Comparison of ENCODE assay signal across 28 cellular contexts in genomic region chr5:89067362-89067761, GRCh38.
"Had no signal": no experiment of that assay in that cellular context is flagged by ENCODE, and none has a peak within 500 bp of the region (broad histone marks: within the 10 kb centered on the region; RNA-seq: fewer than 3 reads in every experiment).

No MANE protein-coding gene starts in this region.

- H3K27me3 Mint-ChIP-seq: stimulated activated memory B cell treated with anti-CD40 and anti-IgM and Interleukin-4, amounts not matched to agents 10 μg/mL and 1 μg/mL and 100 μg/mL, for 72 hours; stimulated activated naive B cell treated with anti-CD40 and anti-IgM and Interleukin-4, amounts not matched to agents 10 μg/mL and 1 μg/mL and 100 μg/mL, for 72 hours; stimulated activated naive CD8-positive, alpha-beta T cell treated with anti-CD3 and anti-CD28 coated beads, Interleukin-15, amount 100 ng/mL, for 72 hours had no signal

- H3K9me3 ChIP-seq: stomach, suprapubic skin, testis, thoracic aorta, thyroid gland, tibial artery, tibial nerve, transverse colon, upper lobe of left lung, upper lobe of right lung, uterus, vagina had no signal

- ATAC-seq: stimulated activated effector memory CD8-positive, alpha-beta T cell treated with anti-CD3 and anti-CD28 coated beads, Interleukin-12 subunit alpha, Interleukin-12 subunit beta, amount 100 ng/mL, for 72 hours; stimulated activated memory B cell treated with anti-CD40 and anti-IgM and Interleukin-4, amounts not matched to agents 10 μg/mL and 1 μg/mL and 100 μg/mL, for 72 hours; stimulated activated naive B cell treated with anti-CD40 and anti-IgM and Interleukin-4, amounts not matched to agents 10 μg/mL and 1 μg/mL and 100 μg/mL, for 72 hours; stimulated activated naive CD8-positive, alpha-beta T cell treated with anti-CD3 and anti-CD28 coated beads, Interleukin-15, amount 100 ng/mL, for 72 hours; stimulated activated naive CD8-positive, alpha-beta T cell treated with anti-CD3 and anti-CD28 coated beads, Interleukin-15, Interleukin-2, amounts not matched to agents 100 U/mL and 50 U/mL, for 24 hours; upper lobe of right lung had no signal

- DNase-seq: stimulated activated CD4-positive, alpha-beta T cell treated with anti-CD3 and anti-CD28 coated beads, Interleukin-2, amount 100 ng/mL, for 48 hours; stimulated activated CD4-positive, alpha-beta T cell treated with anti-CD3 and anti-CD28 coated beads, Interleukin-4, amount 100 ng/mL, for 1 hour; stimulated activated CD4-positive, alpha-beta T cell treated with anti-CD3 and anti-CD28 coated beads, Interleukin-4, amount 100 ng/mL, for 24 hours; stimulated activated CD4-positive, alpha-beta T cell treated with anti-CD3 and anti-CD28 coated beads, Interleukin-4, amount 100 ng/mL, for 4 hours; stimulated activated CD8-positive, alpha-beta memory T cell treated with anti-CD3 and anti-CD28 coated beads, Interleukin-4, amount 100 ng/mL, for 48 hours; stimulated activated naive B cell treated with anti-CD40 and anti-IgM and Interleukin-4, amounts not matched to agents 10 μg/mL and 1 μg/mL and 100 μg/mL, for 72 hours; stimulated activated naive CD4-positive, alpha-beta T cell; stimulated activated naive CD4-positive, alpha-beta T cell treated with Interleukin-2 at 50 U/mL for 16 hours; stimulated activated naive CD8-positive, alpha-beta T cell treated with anti-CD3 and anti-CD28 coated beads, Interleukin-15, amount 100 ng/mL, for 72 hours; stimulated activated naive CD8-positive, alpha-beta T cell treated with anti-CD3 and anti-CD28 coated beads, Interleukin-15, Interleukin-2, amounts not matched to agents 100 U/mL and 50 U/mL, for 24 hours; stomach; substantia nigra; testis; thyroid gland; tibial artery; transverse colon; trophoblast cell; upper lobe of left lung; upper lobe of right lung; uterus had no signal

- H3K9me3 Mint-ChIP-seq: stimulated activated effector memory CD8-positive, alpha-beta T cell treated with anti-CD3 and anti-CD28 coated beads, Interleukin-12 subunit alpha, Interleukin-12 subunit beta, amount 100 ng/mL, for 72 hours; stimulated activated memory B cell treated with anti-CD40 and anti-IgM and Interleukin-4, amounts not matched to agents 10 μg/mL and 1 μg/mL and 100 μg/mL, for 72 hours; stimulated activated naive B cell treated with anti-CD40 and anti-IgM and Interleukin-4, amounts not matched to agents 10 μg/mL and 1 μg/mL and 100 μg/mL, for 72 hours; stimulated activated naive CD8-positive, alpha-beta T cell treated with anti-CD3 and anti-CD28 coated beads, Interleukin-15, amount 100 ng/mL, for 72 hours; stimulated activated naive CD8-positive, alpha-beta T cell treated with anti-CD3 and anti-CD28 coated beads, Interleukin-15, Interleukin-2, amounts not matched to agents 100 ng/mL and 50 ng/mL, for 24 hours had no signal

- H3K4me1 Mint-ChIP-seq: stimulated activated effector memory CD8-positive, alpha-beta T cell treated with anti-CD3 and anti-CD28 coated beads, Interleukin-12 subunit alpha, Interleukin-12 subunit beta, amount 100 ng/mL, for 72 hours; stimulated activated naive CD8-positive, alpha-beta T cell treated with anti-CD3 and anti-CD28 coated beads, Interleukin-15, amount 100 ng/mL, for 72 hours had no signal

- H3K27ac Mint-ChIP-seq: stimulated activated effector memory CD8-positive, alpha-beta T cell treated with anti-CD3 and anti-CD28 coated beads, Interleukin-12 subunit alpha, Interleukin-12 subunit beta, amount 100 ng/mL, for 72 hours; stimulated activated naive B cell treated with anti-CD40 and anti-IgM and Interleukin-4, amounts not matched to agents 10 μg/mL and 1 μg/mL and 100 μg/mL, for 72 hours; stimulated activated naive CD8-positive, alpha-beta T cell treated with anti-CD3 and anti-CD28 coated beads, Interleukin-15, amount 100 ng/mL, for 72 hours; stimulated activated naive CD8-positive, alpha-beta T cell treated with anti-CD3 and anti-CD28 coated beads, Interleukin-15, Interleukin-2, amounts not matched to agents 100 ng/mL and 50 ng/mL, for 24 hours had no signal

- H3K4me3 ChIP-seq: stomach, suprapubic skin, testis, thoracic aorta, thyroid gland, tibial artery, tibial nerve, transverse colon, upper lobe of left lung, upper lobe of right lung, uterus, vagina had no signal

- H3K36me3 Mint-ChIP-seq: stimulated activated effector memory CD8-positive, alpha-beta T cell treated with anti-CD3 and anti-CD28 coated beads, Interleukin-12 subunit alpha, Interleukin-12 subunit beta, amount 100 ng/mL, for 72 hours; stimulated activated memory B cell treated with anti-CD40 and anti-IgM and Interleukin-4, amounts not matched to agents 10 μg/mL and 1 μg/mL and 100 μg/mL, for 72 hours; stimulated activated naive B cell treated with anti-CD40 and anti-IgM and Interleukin-4, amounts not matched to agents 10 μg/mL and 1 μg/mL and 100 μg/mL, for 72 hours had no signal

- H3K4me3 Mint-ChIP-seq: stimulated activated effector memory CD8-positive, alpha-beta T cell treated with anti-CD3 and anti-CD28 coated beads, Interleukin-12 subunit alpha, Interleukin-12 subunit beta, amount 100 ng/mL, for 72 hours; stimulated activated memory B cell treated with anti-CD40 and anti-IgM and Interleukin-4, amounts not matched to agents 10 μg/mL and 1 μg/mL and 100 μg/mL, for 72 hours; stimulated activated naive B cell treated with anti-CD40 and anti-IgM and Interleukin-4, amounts not matched to agents 10 μg/mL and 1 μg/mL and 100 μg/mL, for 72 hours; stimulated activated naive CD8-positive, alpha-beta T cell treated with anti-CD3 and anti-CD28 coated beads, Interleukin-15, amount 100 ng/mL, for 72 hours; stimulated activated naive CD8-positive, alpha-beta T cell treated with anti-CD3 and anti-CD28 coated beads, Interleukin-15, Interleukin-2, amounts not matched to agents 100 ng/mL and 50 ng/mL, for 24 hours had no signal

- H3K4me1 ChIP-seq: stomach, suprapubic skin, testis, thyroid gland, tibial artery, tibial nerve, transverse colon, upper lobe of left lung, upper lobe of right lung, uterus, vagina had no signal

- FAIRE-seq: urothelium cell line had no signal

- H3K36me3 ChIP-seq: stomach, suprapubic skin, thoracic aorta, thyroid gland, tibial artery, tibial nerve, transverse colon, upper lobe of left lung, upper lobe of right lung, uterus, vagina had no signal

- H3K27me3 ChIP-seq: stomach, suprapubic skin, testis, thyroid gland, tibial artery, tibial nerve, transverse colon, upper lobe of left lung, upper lobe of right lung, uterus, vagina had no signal

- H3K27ac ChIP-seq: stomach, suprapubic skin, testis, thoracic aorta, thyroid gland, tibial artery, tibial nerve, transverse colon, upper lobe of left lung, upper lobe of right lung, uterus, vagina had no signal
